7 cellular contexts compared by ENCODE assay signal in genomic region chrX:49331841-49332240, GRCh38. TPM values are rescaled to one million over a fixed set of nuclear protein-coding genes. Genes with fewer than 3 reads are reported as not detected.
"Had no signal": no experiment of that assay in that cellular context is flagged by ENCODE, and none has a peak within 500 bp of the region (broad histone marks: within the 10 kb centered on the region; RNA-seq: fewer than 3 reads in every experiment).

No MANE protein-coding gene starts in this region.

RNA-seq across cellular contexts. Expression of gene GAGE13, which starts 0.5 kb away (rescaled TPM):
- total RNA-seq: activated CD4-positive, alpha-beta memory T cell treated with anti-CD3 and anti-CD28 coated beads for 36 hours; activated CD4-positive, alpha-beta T cell treated with anti-CD3 and anti-CD28 coated beads for 36 hours; activated CD8-positive, alpha-beta memory T cell treated with anti-CD3 and anti-CD28 coated beads, Interleukin-2, amount 10 ng/mL, durations not matched to agents 7 days and 5 days; activated T-helper 17 cell treated with anti-CD3 and anti-CD28 coated beads, Interleukin-2, amount 50 U/mL, for 72 hours; bronchial epithelial cell; SJSA1; WTC11 had no signal

RNA-seq across cellular contexts. Expression of gene GAGE12J, which starts 10.0 kb away (rescaled TPM):
- total RNA-seq: activated CD4-positive, alpha-beta memory T cell treated with anti-CD3 and anti-CD28 coated beads for 36 hours; activated CD4-positive, alpha-beta T cell treated with anti-CD3 and anti-CD28 coated beads for 36 hours; activated CD8-positive, alpha-beta memory T cell treated with anti-CD3 and anti-CD28 coated beads, Interleukin-2, amount 10 ng/mL, durations not matched to agents 7 days and 5 days; activated T-helper 17 cell treated with anti-CD3 and anti-CD28 coated beads, Interleukin-2, amount 50 U/mL, for 72 hours; bronchial epithelial cell; SJSA1; WTC11 had no signal

RNA-seq across cellular contexts. Expression of gene GAGE10, which starts 28.4 kb away (rescaled TPM):
- total RNA-seq: activated CD4-positive, alpha-beta memory T cell treated with anti-CD3 and anti-CD28 coated beads for 36 hours; activated CD4-positive, alpha-beta T cell treated with anti-CD3 and anti-CD28 coated beads for 36 hours; activated CD8-positive, alpha-beta memory T cell treated with anti-CD3 and anti-CD28 coated beads, Interleukin-2, amount 10 ng/mL, durations not matched to agents 7 days and 5 days; activated T-helper 17 cell treated with anti-CD3 and anti-CD28 coated beads, Interleukin-2, amount 50 U/mL, for 72 hours; bronchial epithelial cell; SJSA1; WTC11 had no signal
